14 cellular contexts compared by ENCODE assay signal in genomic region chr1:227306689-227307088, GRCh38.
"Had no signal": no experiment of that assay in that cellular context is flagged by ENCODE, and none has a peak within 500 bp of the region (broad histone marks: within the 10 kb centered on the region; RNA-seq: fewer than 3 reads in every experiment).

No MANE protein-coding gene starts in this region.

- H2AFZ ChIP-seq: parathyroid adenoma had no signal

- H3K9ac ChIP-seq: parathyroid adenoma had no signal

- H3K4me2 ChIP-seq: smooth muscle cell had no signal

- H3K4me3 ChIP-seq: coronary artery, prostate gland, smooth muscle cell had no signal

- ATAC-seq: left colon had no signal

- DNase-seq: effector CD4-positive, alpha-beta T cell; immature natural killer cell; kidney; left colon; mesendoderm; naive B cell; stimulated activated CD4-positive, alpha-beta T cell treated with anti-CD3 and anti-CD28 coated beads, Interleukin-2, amount 100 ng/mL, for 48 hours; stimulated activated naive CD4-positive, alpha-beta T cell treated with Interleukin-2 at 50 U/mL for 16 hours; trophoblast cell had no signal

- H3K4me1 ChIP-seq: prostate gland had no signal

- H3K36me3 ChIP-seq: prostate gland had no signal

- H3K9me3 ChIP-seq: prostate gland had no signal

- H3K27ac ChIP-seq: coronary artery, parathyroid adenoma, prostate gland had no signal

- FAIRE-seq: frontal cortex, kidney had no signal
